Comparison of ENCODE assay signal across 24 cellular contexts in the genomic region with DNA sequence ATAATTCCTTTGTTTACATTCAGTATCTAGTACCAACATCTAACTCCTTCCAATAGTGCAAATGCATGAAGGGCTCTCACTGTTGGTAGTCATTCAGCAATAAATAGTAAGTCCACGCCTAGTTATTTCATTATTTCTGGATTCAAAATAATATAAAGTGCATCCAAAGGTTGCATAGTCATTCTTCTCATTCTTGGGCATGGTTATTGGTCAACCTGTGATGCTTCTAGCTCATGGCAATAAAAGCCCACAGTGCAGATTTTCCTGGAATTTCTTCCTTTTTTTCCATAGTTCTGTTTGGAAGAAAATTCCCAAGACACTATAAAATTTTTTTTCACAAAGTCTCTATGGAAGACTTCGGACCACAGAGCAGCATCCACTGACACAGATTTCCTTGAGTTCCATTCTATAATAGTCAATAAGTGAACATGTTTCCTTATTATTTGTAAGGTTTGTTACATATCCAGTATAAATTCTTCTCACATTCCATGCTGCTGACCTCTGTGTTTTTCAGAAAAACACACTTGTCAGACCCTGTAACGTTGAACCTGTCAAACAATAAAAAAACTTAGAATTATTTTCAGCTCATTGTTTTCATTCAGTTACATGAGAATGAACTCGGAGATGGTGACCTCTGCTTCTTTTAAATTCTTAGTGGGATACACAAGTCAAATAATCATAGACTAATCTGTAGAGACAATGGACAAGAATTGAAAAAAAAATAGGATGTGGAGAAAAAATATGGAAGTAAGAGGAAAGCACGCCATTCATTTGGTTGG. TPM values are rescaled to one million over a fixed set of nuclear protein-coding genes. Genes with fewer than 3 reads are reported as not detected.
DNase-seq lines count a peak whose midpoint lies in the region; ATAC-seq, FAIRE-seq and TF ChIP-seq lines count a peak whose summit lies in the region.
"Had no signal": no experiment of that assay in that cellular context is flagged by ENCODE, and none has a peak within 500 bp of the region (broad histone marks: within the 10 kb centered on the region; RNA-seq: fewer than 3 reads in every experiment).

No MANE protein-coding gene starts in this region.

- H3K9me3 Mint-ChIP-seq in activated naive CD4-positive, alpha-beta T cell treated with anti-CD3 and anti-CD28 coated beads for 36 hours = no peaks in the 10 kb centered on the region
- H3K9me3 Mint-ChIP-seq in T-cell = no peaks in the 10 kb centered on the region
- no peaks in the 10 kb centered on the region for H3K9me3 Mint-ChIP-seq in stimulated activated effector memory CD8-positive, alpha-beta T cell treated with anti-CD3 and anti-CD28 coated beads, Interleukin-12 subunit alpha, Interleukin-12 subunit beta, amount 100 ng/mL, for 72 hours
- H3K9me3 Mint-ChIP-seq: H9 had no signal

- H2AK5ac ChIP-seq in neuronal stem cell (ENCODE audit: low read depth, low read length) = no peak overlapping the region

- H3K4me1 ChIP-seq in GM12878 (ENCODE audit: control insufficient read depth, insufficient read depth, low read length) (no peaks in the 10 kb centered on the region), neuronal stem cell (ENCODE audit: control insufficient read depth in 2 of 2, insufficient read depth in 1 of 2, low read depth in 1 of 2, low read length in 2 of 2) (no peaks in the 10 kb centered on the region)
- H3K4me1 ChIP-seq: foreskin keratinocyte, Peyer's patch, prostate gland, SJCRH30 had no signal

- RAD21 ChIA-PET in GM12878 (lab: Charles Lee; ENCODE audit: unreplicated experiment) = interaction anchor here (0.6 to 17.5 kb wide), 5 partner anchors 7 to 190 kb away, joined by 3 to 577 read pairs (median 58); a partner anchor contains a TSS

- H3K36me3 Mint-ChIP-seq in activated naive CD4-positive, alpha-beta T cell treated with anti-CD3 and anti-CD28 coated beads for 36 hours (ENCODE audit: low read depth) = peaks cover 60% of the 10 kb centered on the region
- peaks cover 48% of the 10 kb centered on the region for H3K36me3 Mint-ChIP-seq in T-cell
- peaks cover 73% of the 10 kb centered on the region for H3K36me3 Mint-ChIP-seq in stimulated activated effector memory CD8-positive, alpha-beta T cell treated with anti-CD3 and anti-CD28 coated beads, Interleukin-12 subunit alpha, Interleukin-12 subunit beta, amount 100 ng/mL, for 72 hours

- H3K4me2 ChIP-seq in GM12878 (ENCODE audit: control insufficient read depth, insufficient read depth) (no peak overlapping the region), neuronal stem cell (ENCODE audit: insufficient read depth, low read length, poor library complexity, severe bottlenecking) (no peak overlapping the region)

- TF ChIP-seq CTCF in GM12878 (IDR thresholded peaks at IDR 0.05 in 2 of 3, conservative IDR thresholded peaks at IDR 0.05 in 1 of 3; ENCODE audit: control insufficient read depth in 2 of 3, extremely low read depth in 1 of 3, insufficient read depth in 1 of 3, low read depth in 3 of 3, low read length in 3 of 3) = no peak

- no peak for TF ChIP-seq RAD21 in GM12878 (IDR thresholded peaks at IDR 0.05; ENCODE audit: insufficient read depth, low read depth, low read length)

- 78% methylated on average over 5 of the region's 5 CpGs for WGBS in GM12878 (ENCODE audit: insufficient coverage, insufficient replicate concordance, low lambda C conversion rate, missing lambda C conversion rate)
- WGBS in neuronal stem cell (ENCODE audit: extremely low coverage in 2 of 2, insufficient read length in 2 of 2, insufficient replicate concordance in 1 of 2), 2 donors = no CpG with 5 or more reads among the region's 5 CpGs

- H2AFZ ChIP-seq in GM12878 (ENCODE audit: control insufficient read depth, low read depth, low read length) (no peak overlapping the region), neuronal stem cell (ENCODE audit: low read length) (no peak overlapping the region)

- BruUV-seq in GM12878 (replicated peaks; lab: Mats Ljungman, UMichigan) = no TSS peak

- H3K4me3 ChIP-seq in GM12878 (no peak overlapping the region), neuronal stem cell (ENCODE audit: low read length in 2 of 2) (no peak overlapping the region)
- H3K4me3 ChIP-seq: Peyer's patch, prostate gland, SJCRH30, thoracic aorta had no signal

- peak overlapping the region; percentile 95 for H3K4me3 Mint-ChIP-seq in activated naive CD4-positive, alpha-beta T cell treated with anti-CD3 and anti-CD28 coated beads for 36 hours
- H3K4me3 Mint-ChIP-seq in T-cell = peak overlapping the region in 2 of 3 donors; percentile 17 to 54
- peak overlapping the region; percentile 19 for H3K4me3 Mint-ChIP-seq in stimulated activated effector memory CD8-positive, alpha-beta T cell treated with anti-CD3 and anti-CD28 coated beads, Interleukin-12 subunit alpha, Interleukin-12 subunit beta, amount 100 ng/mL, for 72 hours
- H3K4me3 Mint-ChIP-seq: H9 had no signal

- H3K4ac ChIP-seq in neuronal stem cell (ENCODE audit: low read length) = no peak overlapping the region

- H3K27ac ChIP-seq in GM12878 (ENCODE audit: control insufficient read depth, insufficient read depth) = no peak overlapping the region
- H3K27ac ChIP-seq in neuronal stem cell (replicated peaks; ENCODE audit: low read length) = no peak overlapping the region
- H3K27ac ChIP-seq: C4-2B, foreskin keratinocyte, prostate gland, SJCRH30, thoracic aorta had no signal

- H3K9me3 ChIP-seq in GM12878 (replicated peaks; ENCODE audit: control insufficient read depth, insufficient read depth, low read length) (no peaks in the 10 kb centered on the region), neuronal stem cell (replicated peaks in 1 of 2; ENCODE audit: control insufficient read depth in 2 of 2, insufficient read depth in 1 of 2, low read depth in 1 of 2, low read length in 2 of 2) (no peaks in the 10 kb centered on the region)
- H3K9me3 ChIP-seq: Peyer's patch, prostate gland, SJCRH30, thoracic aorta had no signal

- no peak overlapping the region for H2BK15ac ChIP-seq in neuronal stem cell (ENCODE audit: low read length)

- H3K36me3 ChIP-seq in GM12878 (ENCODE audit: control insufficient read depth in 2 of 2, insufficient read depth in 2 of 2, low read length in 1 of 2) (peaks cover 0 to 14% of the 10 kb centered on the region in 2 experiments; a peak in 3 of 4 replicates), neuronal stem cell (replicated peaks in 1 of 2; ENCODE audit: control insufficient read depth in 2 of 2, insufficient read depth in 2 of 2, low read length in 2 of 2) (no peaks in the 10 kb centered on the region)
- H3K36me3 ChIP-seq: Peyer's patch, prostate gland, SJCRH30, thoracic aorta had no signal

- no peak for DNase-seq in activated naive CD4-positive, alpha-beta T cell treated with anti-CD3 and anti-CD28 coated beads for 36 hours
- no peak for DNase-seq in activated naive CD4-positive, alpha-beta T cell treated with anti-CD3 and anti-CD28 coated beads, Interleukin-2, amount 50 U/mL, for 16 hours
- DNase-seq in T-cell (no peak), GM12878 (ENCODE audit: low read depth, low spot score) (no peak), neuronal stem cell (ENCODE audit: low spot score) (no peak), SW 1271 (lab: John Stamatoyannopoulos, UW) (no peak), frontal cortex (ENCODE audit: low spot score in 2 of 2) (no peak)
- no peak for DNase-seq in stimulated activated effector memory CD8-positive, alpha-beta T cell treated with anti-CD3 and anti-CD28 coated beads, Interleukin-12 subunit alpha, Interleukin-12 subunit beta, amount 100 ng/mL, for 72 hours (ENCODE audit: low spot score in 2 of 2)
- DNase-seq: activated gamma-delta T cell treated with Interleukin-2 at 50 U/mL for 16 hours; effector CD4-positive, alpha-beta T cell; foreskin keratinocyte; H9; hippocampal formation; left ventricle myocardium superior; NCI-H1417; NCI-H510A; NK-92 treated with Interleukin-12 subunit alpha and Interleukin-12 subunit beta, amount 100 ng/mL, for 24 hours; Peyer's patch; SJCRH30 had no signal

- H4K20me1 ChIP-seq in GM12878 (ENCODE audit: control insufficient read depth, insufficient read depth) = no peaks in the 10 kb centered on the region

- POLR2A ChIA-PET in T-cell (lab: Charles Lee) (interaction anchor here (0.5 to 4.5 kb wide), 10 partner anchors 8 to 915 kb away, joined by 3 to 112 read pairs (median 5); a partner anchor contains a TSS), GM12878 (lab: Charles Lee) (interaction anchor here (1.3 to 1.7 kb wide), 3 partner anchors 7 to 44 kb away, joined by 3 to 7 read pairs (median 4); a partner anchor contains a TSS)

- H3K27me3 ChIP-seq in GM12878 (replicated peaks in 1 of 2; ENCODE audit: control insufficient read depth in 2 of 2, insufficient read depth in 2 of 2, low read length in 1 of 2) (no peaks in the 10 kb centered on the region), neuronal stem cell (ENCODE audit: control insufficient read depth in 3 of 3, insufficient read depth in 3 of 3, low read depth in 1 of 3, low read length in 3 of 3) (peaks cover 0 to 5% (median 0%) of the 10 kb centered on the region in 3 experiments)
- H3K27me3 ChIP-seq: foreskin keratinocyte, Peyer's patch, SJCRH30 had no signal

- H2BK5ac ChIP-seq in neuronal stem cell (ENCODE audit: low read length) = no peak overlapping the region

- FAIRE-seq in GM12878 (lab: Jason Lieb, UNC) (no peak), frontal cortex (lab: Jason Lieb, UNC) (no peak)

- TF ChIP-seq EP300 in GM12878 (IDR thresholded peaks at IDR 0.05; ENCODE audit: borderline replicate concordance in 1 of 2, control insufficient read depth in 1 of 2, low read depth in 2 of 2, low read length in 2 of 2) = no peak

- H3K4me1 Mint-ChIP-seq in activated naive CD4-positive, alpha-beta T cell treated with anti-CD3 and anti-CD28 coated beads for 36 hours (ENCODE audit: low read depth) = peaks cover 44% of the 10 kb centered on the region
- H3K4me1 Mint-ChIP-seq in T-cell = peaks cover 64 to 72% (median 67%) of the 10 kb centered on the region in 3 donors
- H3K4me1 Mint-ChIP-seq in stimulated activated effector memory CD8-positive, alpha-beta T cell treated with anti-CD3 and anti-CD28 coated beads, Interleukin-12 subunit alpha, Interleukin-12 subunit beta, amount 100 ng/mL, for 72 hours = peaks cover 47% of the 10 kb centered on the region

- no peak overlapping the region for H3K14ac ChIP-seq in neuronal stem cell (ENCODE audit: low read length)

- H3K79me2 ChIP-seq in GM12878 (ENCODE audit: control insufficient read depth, insufficient read depth, low read length) = peaks cover 18% of the 10 kb centered on the region

- H2BK12ac ChIP-seq in neuronal stem cell (ENCODE audit: low read length) = no peak overlapping the region

- SMC1A ChIA-PET in GM12878 (lab: Charles Lee; ENCODE audit: uncharacterized antibody, unreplicated experiment) = interaction anchor here (1.1 to 22.8 kb wide), 4 partner anchors 8 to 84 kb away, joined by 4 to 814 read pairs (median 64); a partner anchor contains a TSS

- H3K23ac ChIP-seq in neuronal stem cell (ENCODE audit: low read depth, low read length, poor library complexity) = no peak overlapping the region

- ATAC-seq in T-cell (replicated peaks in 1 of 4) = no peak
- peak; percentile 1; the same call in 2 of the 3 replicates for ATAC-seq in GM12878
- no peak for ATAC-seq in stimulated activated effector memory CD8-positive, alpha-beta T cell treated with anti-CD3 and anti-CD28 coated beads, Interleukin-12 subunit alpha, Interleukin-12 subunit beta, amount 100 ng/mL, for 72 hours
- ATAC-seq: foreskin keratinocyte, left ventricle myocardium superior had no signal

- no peaks in the 10 kb centered on the region for H3K79me1 ChIP-seq in neuronal stem cell (ENCODE audit: low read depth, low read length)

- intact Hi-C loops in activated naive CD4-positive, alpha-beta T cell treated with anti-CD3 and anti-CD28 coated beads for 36 hours (cut with micrococcal nuclease) = no loop called here
- intact Hi-C loops in GM12878 (cut with micrococcal nuclease; ENCODE audit: unreplicated experiment) = loop anchor here (5.0 kb wide), 1 partner anchor 114 kb away; a partner anchor contains a TSS

- no peaks in the 10 kb centered on the region for H3K27me3 Mint-ChIP-seq in activated naive CD4-positive, alpha-beta T cell treated with anti-CD3 and anti-CD28 coated beads for 36 hours (ENCODE audit: low read depth)
- no peaks in the 10 kb centered on the region for H3K27me3 Mint-ChIP-seq in T-cell

- H3K18ac ChIP-seq in neuronal stem cell (ENCODE audit: low read length) = no peak overlapping the region

- CTCF ChIA-PET in activated naive CD4-positive, alpha-beta T cell treated with anti-CD3 and anti-CD28 coated beads for 36 hours (lab: Charles Lee) = interaction anchor here (0.7 to 19.4 kb wide), 4 partner anchors 46 to 77 kb away, joined by 3 to 537 read pairs (median 4); no protein-coding TSS in a partner anchor
- CTCF ChIA-PET in T-cell (lab: Charles Lee) (interaction anchor here (0.5 to 12.0 kb wide), 7 partner anchors 11 to 387 kb away, joined by 3 to 311 read pairs (median 6); no protein-coding TSS in a partner anchor), GM12878 (lab: Yijun Ruan, JAX) (interaction anchor here (1.5 to 19.3 kb wide), 5 partner anchors 7 to 102 kb away, joined by 4 to 835 read pairs (median 67); a partner anchor contains a TSS)

- no peak for TF ChIP-seq POLR2A in GM12878 (IDR thresholded peaks at IDR 0.05; ENCODE audit: low read depth, low read length)

- H4K8ac ChIP-seq in neuronal stem cell (ENCODE audit: low read depth, low read length) = no peak overlapping the region

- no peak overlapping the region for H4K91ac ChIP-seq in neuronal stem cell (ENCODE audit: low read depth, low read length, poor library complexity)

- H3K27ac Mint-ChIP-seq in activated naive CD4-positive, alpha-beta T cell treated with anti-CD3 and anti-CD28 coated beads for 36 hours = peak overlapping the region; percentile 99
- H3K27ac Mint-ChIP-seq in T-cell = peak overlapping the region; percentile 82
- peak overlapping the region; percentile 83 for H3K27ac Mint-ChIP-seq in stimulated activated effector memory CD8-positive, alpha-beta T cell treated with anti-CD3 and anti-CD28 coated beads, Interleukin-12 subunit alpha, Interleukin-12 subunit beta, amount 100 ng/mL, for 72 hours
- H3K27ac Mint-ChIP-seq: H9 had no signal

- no peak overlapping the region for H3K9ac ChIP-seq in GM12878 (ENCODE audit: control insufficient read depth, insufficient read depth, low read length)
- H3K9ac ChIP-seq in neuronal stem cell (ENCODE audit: low read depth, low read length, poor library complexity) = no peak overlapping the region

- in situ Hi-C loops in GM12878 (cut with MboI) = loop anchor here (5.0 kb wide), 1 partner anchor 44 kb away; no protein-coding TSS in a partner anchor

- no peak overlapping the region for H2BK120ac ChIP-seq in neuronal stem cell (ENCODE audit: low read depth, low read length)

RNA-seq across cellular contexts. Expression of a gene that starts 7.5 kb away (rescaled TPM):
- 100 to 1,000 TPM; 150 to 153 TPM for total RNA-seq in activated naive CD4-positive, alpha-beta T cell treated with anti-CD3 and anti-CD28 coated beads for 36 hours
- total RNA-seq in T-cell (100 to 1,000 TPM in 2 of 5 donors, 10 to 100 TPM in 3; 36.7 to 746 (median 39.4) TPM), GM12878 (2014; rRNA removed) (15.0 and 23.3 TPM in 2 replicates), GM12878 (2014; rRNA removed; fragmentation: Illumina TruSeq; extraction: Trizol) (18.2 and 21.8 TPM in 2 replicates), GM12878 (2021) (10.8 and 12.4 TPM in 2 replicates), frontal cortex (not detected)
- total RNA-seq in GM12878 (2013; cell fraction: nucleolus; rRNA removed) = 224 and 241 TPM in 2 replicates
- 20.1 TPM for polyA plus RNA-seq in GM12878 (2011; ENCODE audit: low read depth)
- polyA plus RNA-seq in GM12878 (2011; rRNA removed) (156 and 338 TPM in 2 replicates), GM12878 (2014; fragmentation: Illumina TruSeq; extraction: Trizol) (10.3 and 22.3 TPM in 2 replicates), GM12878 (2014; fragmentation: Nextera tagmentation; extraction: Ambion mirVana) (10 to 100 TPM; 32.9 to 55.7 TPM), GM12878 (2014; rRNA removed) (7.9 and 15.0 TPM in 2 replicates), GM12878 (2016; fragmentation: Nextera tagmentation; extraction: Ambion mirVana) (1 to 10 TPM; 7.3 to 8.0 TPM)
- 40.2 and 51.7 TPM in 2 replicates for polyA plus RNA-seq in GM12878 (2011; cell fraction: cytosol; rRNA removed)
- polyA plus RNA-seq in GM12878 (2011; cell fraction: nucleus; rRNA removed) = 75.4 and 142 TPM in 2 replicates
- polyA plus RNA-seq in GM12878 (2012) = 23.3 and 64.7 TPM in 2 replicates
- polyA minus RNA-seq in GM12878 (2011; rRNA and poly(A)+ RNA removed) = 172 and 240 TPM in 2 replicates
- 37.4 and 42.2 TPM in 2 replicates for polyA minus RNA-seq in GM12878 (2011; cell fraction: cytosol; rRNA and poly(A)+ RNA removed)
- 166 and 176 TPM in 2 replicates for polyA minus RNA-seq in GM12878 (2011; cell fraction: nucleus; rRNA and poly(A)+ RNA removed)
- polyA plus RNA-seq in neuronal stem cell (2013, experiment 1 of 2) = not detected
- polyA plus RNA-seq in neuronal stem cell (2013, experiment 2 of 2) = not detected
- total RNA-seq: foreskin keratinocyte, H9, SJCRH30 had no signal
- polyA plus RNA-seq: foreskin keratinocyte had no signal

RNA-seq across cellular contexts. Expression of a gene that starts 20.3 kb away (rescaled TPM):
- 1 to 10 TPM; 1.7 to 1.9 TPM for total RNA-seq in activated naive CD4-positive, alpha-beta T cell treated with anti-CD3 and anti-CD28 coated beads for 36 hours
- total RNA-seq in T-cell (1 to 10 TPM; 1.1 to 4.4 (median 2.9) TPM), GM12878 (2014; rRNA removed) (25.0 and 25.9 TPM in 2 replicates), GM12878 (2014; rRNA removed; fragmentation: Illumina TruSeq; extraction: Trizol) (43.7 and 44.2 TPM in 2 replicates), GM12878 (2021) (29.0 and 33.6 TPM in 2 replicates), frontal cortex (not detected)
- total RNA-seq in GM12878 (2013; cell fraction: nucleolus; rRNA removed) = 0.92 and 0.98 TPM in 2 replicates
- 95.5 TPM for polyA plus RNA-seq in GM12878 (2011; ENCODE audit: low read depth)
- polyA plus RNA-seq in GM12878 (2011; rRNA removed) (4.6 and 7.9 TPM in 2 replicates), GM12878 (2014; fragmentation: Illumina TruSeq; extraction: Trizol) (48.6 and 53.9 TPM in 2 replicates), GM12878 (2014; fragmentation: Nextera tagmentation; extraction: Ambion mirVana) (10 to 100 TPM; 53.3 to 56.5 TPM), GM12878 (2014; rRNA removed) (35.7 and 37.8 TPM in 2 replicates), GM12878 (2016; fragmentation: Nextera tagmentation; extraction: Ambion mirVana) (10 to 100 TPM; 50.9 to 52.9 TPM)
- polyA plus RNA-seq in GM12878 (2011; cell fraction: cytosol; rRNA removed) = 1.9 and 2.1 TPM in 2 replicates
- 1.6 and 3.5 TPM in 2 replicates for polyA plus RNA-seq in GM12878 (2011; cell fraction: nucleus; rRNA removed)
- 87.0 and 87.9 TPM in 2 replicates for polyA plus RNA-seq in GM12878 (2012)
- polyA minus RNA-seq in GM12878 (2011; rRNA and poly(A)+ RNA removed) = 0.88 and 2.4 TPM in 2 replicates
- 2.4 TPM in 1 of 2 replicates, not detected in the other for polyA minus RNA-seq in GM12878 (2011; cell fraction: cytosol; rRNA and poly(A)+ RNA removed)
- 1.8 and 3.0 TPM in 2 replicates for polyA minus RNA-seq in GM12878 (2011; cell fraction: nucleus; rRNA and poly(A)+ RNA removed)
- polyA plus RNA-seq in neuronal stem cell (2013, experiment 1 of 2) = not detected
- polyA plus RNA-seq in neuronal stem cell (2013, experiment 2 of 2) = not detected
- total RNA-seq: cerebellum, foreskin keratinocyte, H9, left ventricle myocardium superior, M059J, prostate gland, SJCRH30 had no signal
- polyA plus RNA-seq: foreskin keratinocyte had no signal

Comparison
In these comparisons a context has a peak if more than half of its experiments do, and no peak if none do; other contexts are left out.
1. H3K4me3 Mint-ChIP-seq: peak in every context shown above with its lines; median percentile 95 in activated naive CD4-positive, alpha-beta T cell treated with anti-CD3 and anti-CD28 coated beads for 36 hours; 36 in T-cell; 19 in stimulated activated effector memory CD8-positive, alpha-beta T cell treated with anti-CD3 and anti-CD28 coated beads, Interleukin-12 subunit alpha, Interleukin-12 subunit beta, amount 100 ng/mL, for 72 hours.
2. RNA of a gene that starts 7.5 kb away (total RNA-seq): 150 to 153 TPM in activated naive CD4-positive, alpha-beta T cell treated with anti-CD3 and anti-CD28 coated beads for 36 hours, 36.7 to 746 TPM in T-cell and 10.8 to 241 TPM in GM12878; not detected in frontal cortex (single experiment); every median in the first group is over 10 times any median in the second.
3. Peak in every context shown above with its lines, with median percentiles within 50 percentile points of each other: H3K27ac Mint-ChIP-seq.